Comparison of ENCODE assay signal across 1 cellular context in the genomic region with DNA sequence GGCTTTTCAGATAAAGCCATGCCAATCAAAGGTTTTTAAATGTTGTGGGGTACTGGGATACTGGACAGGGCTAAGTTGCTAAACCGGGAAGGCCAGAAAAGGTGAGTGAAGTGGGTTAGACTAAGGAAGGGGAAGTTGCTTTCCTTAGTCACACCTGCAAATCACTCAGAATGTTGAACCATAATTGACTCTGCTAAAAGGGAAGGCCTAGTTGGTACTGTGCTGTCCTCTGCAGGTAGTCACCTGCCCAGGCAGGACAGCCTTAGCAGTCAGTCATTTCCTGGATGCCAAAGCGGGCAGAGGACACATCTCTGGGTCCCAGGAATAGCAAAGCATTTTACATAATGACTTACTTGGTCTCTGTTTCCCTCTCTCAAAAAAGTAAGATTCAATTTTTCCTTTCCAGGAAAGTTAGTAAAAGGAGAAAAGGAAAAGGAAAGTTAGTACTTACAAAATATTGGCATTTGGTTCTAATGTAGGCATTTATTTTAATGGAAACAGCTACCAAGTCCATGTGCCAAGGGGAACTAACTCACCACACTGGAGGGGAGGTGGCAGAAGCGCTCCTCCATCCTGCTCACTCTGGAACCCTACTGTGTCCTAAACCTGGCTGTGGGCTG.
TF ChIP-seq lines count a peak whose summit lies in the region.

No MANE protein-coding gene starts in this region.

TF ChIP-seq in HepG2, 621 proteins besides CTCF, POLR2A, EP300 and RAD21 (continued from another document):
- TF ChIP-seq, protein P1, sequence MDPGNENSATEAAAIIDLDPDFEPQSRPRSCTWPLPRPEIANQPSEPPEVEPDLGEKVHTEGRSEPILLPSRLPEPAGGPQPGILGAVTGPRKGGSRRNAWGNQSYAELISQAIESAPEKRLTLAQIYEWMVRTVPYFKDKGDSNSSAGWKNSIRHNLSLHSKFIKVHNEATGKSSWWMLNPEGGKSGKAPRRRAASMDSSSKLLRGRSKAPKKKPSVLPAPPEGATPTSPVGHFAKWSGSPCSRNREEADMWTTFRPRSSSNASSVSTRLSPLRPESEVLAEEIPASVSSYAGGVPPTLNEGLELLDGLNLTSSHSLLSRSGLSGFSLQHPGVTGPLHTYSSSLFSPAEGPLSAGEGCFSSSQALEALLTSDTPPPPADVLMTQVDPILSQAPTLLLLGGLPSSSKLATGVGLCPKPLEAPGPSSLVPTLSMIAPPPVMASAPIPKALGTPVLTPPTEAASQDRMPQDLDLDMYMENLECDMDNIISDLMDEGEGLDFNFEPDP (CRISPR knock-in tag; conservative IDR thresholded peaks at IDR 0.05): 0 out of 2 replicates have a peak, but pooled peaks have one; percentile 32
- TF ChIP-seq ELF3 (CRISPR knock-in tag; IDR thresholded peaks at IDR 0.05) (peak; percentile 79), SP5 (CRISPR knock-in tag; IDR thresholded peaks at IDR 0.05; ENCODE audit: borderline replicate concordance, low read depth) (no peak), RNF2 (conservative IDR thresholded peaks at IDR 0.05; ENCODE audit: low read depth) (0 out of 2 replicates have a peak, but pooled peaks have one; percentile 37), SALL1 (CRISPR knock-in tag; IDR thresholded peaks at IDR 0.05) (0 out of 2 replicates have a peak, but pooled peaks have one; percentile 42), RORA (CRISPR knock-in tag; IDR thresholded peaks at IDR 0.05) (no peak), ELF1 (CRISPR knock-in tag; IDR thresholded peaks at IDR 0.05) (0 out of 2 replicates have a peak, but pooled peaks have one; percentile 45), ZBTB21 (CRISPR knock-in tag; IDR thresholded peaks at IDR 0.05) (no peak), STAG1 (CRISPR knock-in tag; IDR thresholded peaks at IDR 0.05) (peak; percentile 71), THAP11 (CRISPR knock-in tag; IDR thresholded peaks at IDR 0.05) (no peak), TARDBP (CRISPR knock-in tag; IDR thresholded peaks at IDR 0.05) (no peak), ARNT2 (CRISPR knock-in tag; IDR thresholded peaks at IDR 0.05; ENCODE audit: low read depth) (peak; percentile 29; the same call in 1 of the 2 replicates)
- TF ChIP-seq, protein P2, sequence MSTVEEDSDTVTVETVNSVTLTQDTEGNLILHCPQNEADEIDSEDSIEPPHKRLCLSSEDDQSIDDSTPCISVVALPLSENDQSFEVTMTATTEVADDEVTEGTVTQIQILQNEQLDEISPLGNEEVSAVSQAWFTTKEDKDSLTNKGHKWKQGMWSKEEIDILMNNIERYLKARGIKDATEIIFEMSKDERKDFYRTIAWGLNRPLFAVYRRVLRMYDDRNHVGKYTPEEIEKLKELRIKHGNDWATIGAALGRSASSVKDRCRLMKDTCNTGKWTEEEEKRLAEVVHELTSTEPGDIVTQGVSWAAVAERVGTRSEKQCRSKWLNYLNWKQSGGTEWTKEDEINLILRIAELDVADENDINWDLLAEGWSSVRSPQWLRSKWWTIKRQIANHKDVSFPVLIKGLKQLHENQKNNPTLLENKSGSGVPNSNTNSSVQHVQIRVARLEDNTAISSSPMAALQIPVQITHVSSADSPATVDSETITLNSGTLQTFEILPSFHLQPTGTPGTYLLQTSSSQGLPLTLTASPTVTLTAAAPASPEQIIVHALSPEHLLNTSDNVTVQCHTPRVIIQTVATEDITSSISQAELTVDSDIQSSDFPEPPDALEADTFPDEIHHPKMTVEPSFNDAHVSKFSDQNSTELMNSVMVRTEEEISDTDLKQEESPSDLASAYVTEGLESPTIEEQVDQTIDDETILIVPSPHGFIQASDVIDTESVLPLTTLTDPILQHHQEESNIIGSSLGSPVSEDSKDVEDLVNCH (CRISPR knock-in tag; IDR thresholded peaks at IDR 0.05): no peak
